In genomic region chr13:50617134-50617721, GRCh38 we compare ENCODE assay signal across 12 cellular contexts.
A peak's percentile ranks its signal among the peaks of the same experiment; 100 is the strongest.
DNase-seq lines count a peak whose midpoint lies in the region; ATAC-seq and TF ChIP-seq lines count a peak whose summit lies in the region.
"Had no signal": no experiment of that assay in that cellular context is flagged by ENCODE, and none has a peak within 500 bp of the region (broad histone marks: within the 10 kb centered on the region; RNA-seq: fewer than 3 reads in every experiment).

No MANE protein-coding gene starts in this region.

- no peaks in the 10 kb centered on the region for H3K36me3 ChIP-seq in BJ (ENCODE audit: control insufficient read depth, insufficient read depth, low read length)

- peak; percentile 91 for DNase-seq in BJ (ENCODE audit: low read depth)
- DNase-seq in LHCN-M2 (ENCODE audit: low read depth): peak; percentile 95
- DNase-seq in astrocyte of the hippocampus (ENCODE audit: low read depth, low spot score): peak; percentile 13
- DNase-seq in left colon: no peak
- no peak for DNase-seq in CD1c-positive myeloid dendritic cell (ENCODE audit: extremely low spot score)
- DNase-seq in NCI-H1436 (lab: John Stamatoyannopoulos, UW): no peak
- DNase-seq: activated CD4-positive, alpha-beta T cell treated with anti-CD3 and anti-CD28 coated beads, Interleukin-2, amount 10 ng/mL, durations not matched to agents 24 days and 14 days; CD8-positive, alpha-beta memory T cell; NCI-H187 treated with DMSO at 0.1 percent for 48 hours; SHP77 had no signal

- ATAC-seq in left colon (peak; percentile 99), esophagus mucosa (no peak), HG03108 (IDR thresholded peaks at IDR 0.05; ENCODE audit: unreplicated experiment) (no peak)

- intact Hi-C loops in left colon (cut with DNase I, micrococcal nuclease): no loop called here

- H3K4me3 ChIP-seq in BJ (ENCODE audit: low read depth, low read length): no peak overlapping the region

- CTCF ChIA-PET in BJ (lab: Yijun Ruan, JAX): interaction anchor here (0.8 to 1.2 kb wide), 2 partner anchors 19 to 185 kb away, joined by 3 to 4 read pairs; no protein-coding TSS in a partner anchor

- POLR2A ChIA-PET in BJ (lab: Charles Lee): interaction anchor here (0.6 kb wide), 1 partner anchor 18 kb away, joined by 8 read pairs; no protein-coding TSS in a partner anchor

- no peak for TF ChIP-seq CTCF in BJ (IDR thresholded peaks at IDR 0.05; ENCODE audit: insufficient read depth, low read depth, low read length)

- peaks cover 3% of the 10 kb centered on the region for H3K27me3 ChIP-seq in BJ (ENCODE audit: control insufficient read depth, insufficient read depth, low read length)

Comparison
In these comparisons a context has a peak if more than half of its experiments do, and no peak if none do; other contexts are left out.
1. DNase-seq: peak in BJ (single experiment), LHCN-M2 (single experiment) and astrocyte of the hippocampus (single experiment); none in left colon (0 of 2), CD1c-positive myeloid dendritic cell (single experiment) and NCI-H1436 (single experiment).